In genomic region chr9:137317979-137318511, GRCh38 we compare ENCODE assay signal across 22 cellular contexts. TPM values are rescaled to one million over a fixed set of nuclear protein-coding genes. Genes with fewer than 3 reads are reported as not detected.
A peak's percentile ranks its signal among the peaks of the same experiment; 100 is the strongest.
DNase-seq lines count a peak whose midpoint lies in the region; ATAC-seq, FAIRE-seq and TF ChIP-seq lines count a peak whose summit lies in the region.
"Had no signal": no experiment of that assay in that cellular context is flagged by ENCODE, and none has a peak within 500 bp of the region (broad histone marks: within the 10 kb centered on the region; RNA-seq: fewer than 3 reads in every experiment).

No MANE protein-coding gene starts in this region.

- no peak overlapping the region for H3K4me2 ChIP-seq in SK-N-SH

- no peak for TF ChIP-seq RAD21 in SK-N-SH (IDR thresholded peaks at IDR 0.05; ENCODE audit: low read length)

- no peaks in the 10 kb centered on the region for H3K9me2 ChIP-seq in SK-N-SH

- H3K9me3 ChIP-seq in SK-N-SH, result no peaks in the 10 kb centered on the region
- no peaks in the 10 kb centered on the region for H3K9me3 ChIP-seq in HEK293 (ENCODE audit: control insufficient read depth, insufficient read depth, low read depth, low read length)
- H3K9me3 ChIP-seq in kidney (ENCODE audit: control insufficient read depth in 1 of 2, low read length in 2 of 2), result no peaks in the 10 kb centered on the region
- H3K9me3 ChIP-seq in testis, result no peaks in the 10 kb centered on the region
- H3K9me3 ChIP-seq: thoracic aorta had no signal

- peak; percentile 36 for DNase-seq in SK-N-SH
- DNase-seq in kidney, result peak; percentile 69
- peak; percentile 7 for DNase-seq in testis
- no peak for DNase-seq in NCI-H2081 (lab: John Stamatoyannopoulos, UW)
- no peak for DNase-seq in OCI-M2 (lab: John Stamatoyannopoulos, UW; ENCODE audit: unreplicated experiment)
- DNase-seq: activated CD4-positive, alpha-beta T cell treated with anti-CD3 and anti-CD28 coated beads, Interleukin-2, amount 50 U/mL, for 48 hours; Kasumi-1; kidney glomerular epithelial cell; NCI-H1694 treated with DMSO at 0.1 percent for 48 hours; NCI-H526 treated with DMSO at 0.1 percent for 48 hours; occipital lobe; stimulated activated CD4-positive, alpha-beta T cell treated with anti-CD3 and anti-CD28 coated beads, Interleukin-12 subunit alpha, Interleukin-12 subunit beta, amount 100 ng/mL, for 4 hours; stimulated activated CD4-positive, alpha-beta T cell treated with anti-CD3 and anti-CD28 coated beads, Interleukin-4, amount 100 ng/mL, for 24 hours; stimulated activated naive B cell treated with anti-CD40 and anti-IgM and Interleukin-4, amounts not matched to agents 10 μg/mL and 1 μg/mL and 100 μg/mL, for 72 hours had no signal

- no peak for TF ChIP-seq EP300 in SK-N-SH (IDR thresholded peaks at IDR 0.05; ENCODE audit: borderline replicate concordance in 1 of 2, low read depth in 1 of 2, low read length in 1 of 2)

- H3K36me3 ChIP-seq in SK-N-SH (replicated peaks in 1 of 2; ENCODE audit: control insufficient read depth in 1 of 2, insufficient read depth in 2 of 2, low read length in 1 of 2) (no peaks in the 10 kb centered on the region), HEK293 (ENCODE audit: control insufficient read depth in 2 of 2, insufficient read depth in 1 of 2, low read length in 2 of 2) (no peaks in the 10 kb centered on the region), kidney (ENCODE audit: control insufficient read depth in 1 of 2, insufficient read depth in 2 of 2, low read length in 2 of 2) (no peaks in the 10 kb centered on the region), testis (ENCODE audit: low read depth, missing control alignments) (no peaks in the 10 kb centered on the region)
- H3K36me3 ChIP-seq: thoracic aorta had no signal

- H3F3A ChIP-seq in SK-N-SH (replicated peaks; ENCODE audit: insufficient read depth), result no peaks in the 10 kb centered on the region

- no peaks in the 10 kb centered on the region for H4K20me1 ChIP-seq in SK-N-SH (ENCODE audit: insufficient read depth)

- H2AFZ ChIP-seq in SK-N-SH (ENCODE audit: low read depth), result no peak overlapping the region

- POLR2A ChIA-PET in SK-N-SH (lab: Yijun Ruan, JAX) (no interaction called here), HEK293 (lab: Yijun Ruan, JAX) (interaction anchor here (0.8 to 1.4 kb wide), 2 partner anchors 16 to 105 kb away, joined by 3 to 6 read pairs; partner anchors contain the start of genes EXD3, NOXA1 and NRARP)

- CTCF ChIA-PET in SK-N-SH (lab: Yijun Ruan, JAX) (interaction anchor here (7.5 kb wide), 1 partner anchor 16 kb away, joined by 74 read pairs; the partner anchor contains the start of gene NRARP), HEK293 (lab: Yijun Ruan, JAX) (interaction anchor here (1.4 kb wide), 1 partner anchor 16 kb away, joined by 8 read pairs; the partner anchor contains the start of gene NRARP)

- intact Hi-C loops in kidney (cut with DNase I) (no loop called here), testis (cut with DNase I; ENCODE audit: low total_unique reads) (loop anchor here (10.0 kb wide), 1 partner anchor 87 kb away; no protein-coding TSS in a partner anchor)

- no peak for TF ChIP-seq POLR2A in testis (IDR thresholded peaks at IDR 0.05)

- H3K4me1 ChIP-seq in SK-N-SH (ENCODE audit: control insufficient read depth in 1 of 2, insufficient read depth in 2 of 2, low read depth in 1 of 2, low read length in 1 of 2), result peaks cover 0 to 4% of the 10 kb centered on the region in 2 experiments; a peak in 1 of 4 replicates
- H3K4me1 ChIP-seq in HEK293 (ENCODE audit: control insufficient read depth, insufficient read depth, low read length), result no peaks in the 10 kb centered on the region
- H3K4me1 ChIP-seq in kidney (ENCODE audit: control insufficient read depth in 1 of 2, insufficient read depth in 1 of 2, low read depth in 1 of 2, low read length in 2 of 2), result peaks cover 0 to 7% of the 10 kb centered on the region in 2 donors
- H3K4me1 ChIP-seq in testis, result peaks cover 13% of the 10 kb centered on the region

- H3K27me3 ChIP-seq in SK-N-SH (ENCODE audit: insufficient read depth), result no peaks in the 10 kb centered on the region
- no peaks in the 10 kb centered on the region for H3K27me3 ChIP-seq in testis

- H3K4me3 ChIP-seq in SK-N-SH (ENCODE audit: low read depth in 2 of 2, low read length in 1 of 2) (no peak overlapping the region), HEK293 (ENCODE audit: low read depth, low read length) (no peak overlapping the region), kidney (ENCODE audit: low read length in 2 of 2) (no peak overlapping the region), testis (no peak overlapping the region)

- no peak for FAIRE-seq in kidney (lab: Jason Lieb, UNC)
- FAIRE-seq: astrocyte, endothelial cell of umbilical vein, GM18507 had no signal

- no peak for TF ChIP-seq CTCF in SK-N-SH (IDR thresholded peaks at IDR 0.05)
- TF ChIP-seq CTCF in HEK293 (tag by site-specific recombination; IDR thresholded peaks at IDR 0.05), result no peak
- TF ChIP-seq CTCF in kidney (IDR thresholded peaks at IDR 0.05; ENCODE audit: borderline replicate concordance, extremely low read depth, insufficient read depth), result no peak
- TF ChIP-seq CTCF in testis (IDR thresholded peaks at IDR 0.05), result no peak

- no peak overlapping the region for H3K9ac ChIP-seq in SK-N-SH
- H3K9ac ChIP-seq in kidney (ENCODE audit: low read length in 2 of 2), result no peak overlapping the region

- ATAC-seq in SK-N-SH treated with all-trans-retinoic acid at 6 μM for 48 hours (no peak), GM19324 (IDR thresholded peaks at IDR 0.05; ENCODE audit: low FRiP score, unreplicated experiment) (no peak)
- ATAC-seq: stimulated activated naive B cell treated with anti-CD40 and anti-IgM and Interleukin-4, amounts not matched to agents 10 μg/mL and 1 μg/mL and 100 μg/mL, for 72 hours had no signal

- H3K79me2 ChIP-seq in SK-N-SH (ENCODE audit: insufficient read depth), result no peaks in the 10 kb centered on the region

- no peak overlapping the region for H3K27ac ChIP-seq in SK-N-SH (ENCODE audit: low read depth in 2 of 2, low read length in 1 of 2)
- no peak overlapping the region for H3K27ac ChIP-seq in HEK293 (ENCODE audit: extremely low read depth, low read depth, low read length)
- H3K27ac ChIP-seq in kidney (ENCODE audit: low read depth in 2 of 2, low read length in 2 of 2), result no peak overlapping the region
- H3K27ac ChIP-seq in testis, result no peak overlapping the region
- H3K27ac ChIP-seq: thoracic aorta had no signal

- 63% methylated on average over 7 of the region's 18 CpGs for WGBS in SK-N-SH (ENCODE audit: low lambda C conversion rate)
- WGBS in testis, 2 donors, result 49 to 90% methylated on average over 6 to 18 of the region's 18 CpGs

TF ChIP-seq in SK-N-SH, 30 proteins besides CTCF, POLR2A, EP300 and RAD21 (continues in another document):
- TF ChIP-seq, protein P1, sequence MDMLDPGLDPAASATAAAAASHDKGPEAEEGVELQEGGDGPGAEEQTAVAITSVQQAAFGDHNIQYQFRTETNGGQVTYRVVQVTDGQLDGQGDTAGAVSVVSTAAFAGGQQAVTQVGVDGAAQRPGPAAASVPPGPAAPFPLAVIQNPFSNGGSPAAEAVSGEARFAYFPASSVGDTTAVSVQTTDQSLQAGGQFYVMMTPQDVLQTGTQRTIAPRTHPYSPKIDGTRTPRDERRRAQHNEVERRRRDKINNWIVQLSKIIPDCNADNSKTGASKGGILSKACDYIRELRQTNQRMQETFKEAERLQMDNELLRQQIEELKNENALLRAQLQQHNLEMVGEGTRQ (IDR thresholded peaks at IDR 0.05; ENCODE audit: borderline replicate concordance, low read depth, low read length), result no peak
- TF ChIP-seq ELF1 (IDR thresholded peaks at IDR 0.05) (no peak), RCOR1 (IDR thresholded peaks at IDR 0.05; ENCODE audit: low read length) (no peak), SMC3 (IDR thresholded peaks at IDR 0.05; ENCODE audit: low read depth, low read length) (no peak)

TF ChIP-seq in SK-N-SH treated with all-trans-retinoic acid at 6 μM for 48 hours, 23 proteins besides CTCF, POLR2A, EP300 and RAD21 (continues in another document):
- no peak for TF ChIP-seq RARB (CRISPR knock-in tag; IDR thresholded peaks at IDR 0.05)
- no peak for TF ChIP-seq GLIS3 (CRISPR knock-in tag; IDR thresholded peaks at IDR 0.05)

TF ChIP-seq in HEK293, 187 proteins besides CTCF, POLR2A, EP300 and RAD21:
- TF ChIP-seq ZBTB1 (tag by site-specific recombination; IDR thresholded peaks at IDR 0.05), result no peak
- peak; percentile 15; the same call in 1 of the 2 replicates for TF ChIP-seq GLIS2 (tag by site-specific recombination; IDR thresholded peaks at IDR 0.05)

RNA-seq across cellular contexts. Expression of gene NRARP, which starts 16.0 kb away (rescaled TPM):
- polyA plus RNA-seq in SK-N-SH (2012; rRNA removed) (3.9 and 4.2 TPM in 2 replicates), kidney (ENCODE audit: insufficient read depth, low read depth, low replicate concordance) (1.7 TPM), testis (ENCODE audit: insufficient read depth, low read depth, low replicate concordance) (5.2 TPM)
- polyA plus RNA-seq in SK-N-SH (2012; cell fraction: cytosol; rRNA removed), result 2.9 and 3.4 TPM in 2 replicates
- polyA plus RNA-seq in SK-N-SH (2012; cell fraction: nucleus; rRNA removed), result 5.1 and 6.5 TPM in 2 replicates
- total RNA-seq in kidney (4.7 TPM), testis (10 to 100 TPM; 14.4 to 40.6 TPM)
- polyA plus RNA-seq: CD8-positive, alpha-beta memory T cell had no signal

RNA-seq across cellular contexts. Expression of gene TOR4A, which starts 40.5 kb away (rescaled TPM):
- 0.81 and 0.99 TPM in 2 replicates for polyA plus RNA-seq in SK-N-SH (2012; rRNA removed)
- polyA plus RNA-seq in SK-N-SH (2012; cell fraction: cytosol; rRNA removed), result 0.36 and 0.62 TPM in 2 replicates
- polyA plus RNA-seq in SK-N-SH (2012; cell fraction: nucleus; rRNA removed), result 2.2 and 3.4 TPM in 2 replicates
- 23.8 TPM for total RNA-seq in kidney
- 4.9 TPM for polyA plus RNA-seq in kidney (ENCODE audit: insufficient read depth, low read depth, low replicate concordance)
- total RNA-seq in testis, result 1 to 10 TPM; 3.4 to 4.5 TPM
- 2.1 TPM for polyA plus RNA-seq in testis (ENCODE audit: insufficient read depth, low read depth, low replicate concordance)

Comparison
In these comparisons a context has a peak if more than half of its experiments do, and no peak if none do; other contexts are left out.
1. DNase-seq: peak in SK-N-SH (single experiment), kidney (single experiment) and testis (single experiment); none in NCI-H2081 (0 of 2) and OCI-M2 (single experiment).